Comparison of ENCODE assay signal across 11 cellular contexts in genomic region chrX:109911046-109911445, GRCh38.
DNase-seq lines count a peak whose midpoint lies in the region; ATAC-seq and TF ChIP-seq lines count a peak whose summit lies in the region.
"Had no signal": no experiment of that assay in that cellular context is flagged by ENCODE, and none has a peak within 500 bp of the region (broad histone marks: within the 10 kb centered on the region; RNA-seq: fewer than 3 reads in every experiment).

No MANE protein-coding gene starts in this region.

- H3K4me1 ChIP-seq in heart right ventricle (no peaks in the 10 kb centered on the region), RWPE2 (ENCODE audit: insufficient read depth, poor library complexity, severe bottlenecking) (no peaks in the 10 kb centered on the region)
- H3K4me1 ChIP-seq: stomach had no signal

- WGBS in heart right ventricle, 2 donors = 5 to 14% methylated on average over 1 of the region's 1 CpG

- ATAC-seq in heart right ventricle (no peak), Right ventricle myocardium inferior (no peak), RWPE2 (ENCODE audit: low read depth) (no peak)
- ATAC-seq: activated T-cell treated with anti-CD3 and anti-CD28 coated beads, Interleukin-2, amount 50 U/mL, for 4 hours had no signal

- H3K27ac ChIP-seq in heart right ventricle (no peak overlapping the region), RWPE2 (ENCODE audit: poor library complexity, severe bottlenecking) (no peak overlapping the region)
- H3K27ac ChIP-seq: stomach had no signal

- H3K4me3 ChIP-seq in heart right ventricle (no peak overlapping the region), RWPE2 (ENCODE audit: severe bottlenecking) (no peak overlapping the region)
- H3K4me3 ChIP-seq: stomach had no signal

- H3K27me3 ChIP-seq in heart right ventricle = peaks cover 0 to 48% (median 0%) of the 10 kb centered on the region in 7 donors
- no peaks in the 10 kb centered on the region for H3K27me3 ChIP-seq in RWPE2 (ENCODE audit: insufficient read depth, poor library complexity, severe bottlenecking)

- TF ChIP-seq CTCF in heart right ventricle (IDR thresholded peaks at IDR 0.05) (peak in 8 of 9 donors; percentile 20 to 64 (median 53)), RWPE2 (IDR thresholded peaks at IDR 0.05; ENCODE audit: poor library complexity, severe bottlenecking) (peak; percentile 62), GM20000 (IDR thresholded peaks at IDR 0.05; ENCODE audit: extremely low read depth, missing control alignments) (no peak)

- intact Hi-C loops in heart right ventricle (cut with DNase I) (loop anchor here in 6 of 10 donors (2.0 to 10.0 kb wide), 6 partner anchors 94 to 504 kb away; partner anchors contain the start of gene TMEM164 (in 1 of the 6)), Right ventricle myocardium inferior (cut with DNase I) (loop anchor here (5.0 kb wide), 1 partner anchor 236 kb away; no protein-coding TSS in a partner anchor), posterior cingulate gyrus (cut with DNase I) (loop anchor here (5.0 kb wide), 1 partner anchor 236 kb away; no protein-coding TSS in a partner anchor)

- H3K36me3 ChIP-seq in heart right ventricle (no peaks in the 10 kb centered on the region), RWPE2 (ENCODE audit: low read depth) (no peaks in the 10 kb centered on the region)
- H3K36me3 ChIP-seq: stomach had no signal

- no peaks in the 10 kb centered on the region for H3K9me3 ChIP-seq in heart right ventricle
- H3K9me3 ChIP-seq in RWPE2 (ENCODE audit: severe bottlenecking) = no peaks in the 10 kb centered on the region
- H3K9me3 ChIP-seq: stomach had no signal

- no peak for DNase-seq in heart right ventricle
- no peak for DNase-seq in Right ventricle myocardium inferior (ENCODE audit: missing footprints)
- DNase-seq in RWPE2 (ENCODE audit: low spot score) = no peak
- DNase-seq in foreskin melanocyte = peak; percentile 9
- DNase-seq in posterior cingulate gyrus = no peak
- DNase-seq in hepatic stellate cell (ENCODE audit: low spot score) = no peak
- no peak for DNase-seq in activated naive CD4-positive, alpha-beta T cell (lab: John Stamatoyannopoulos, UW)
- no peak for DNase-seq in GM20000 (ENCODE audit: low spot score)
- DNase-seq: activated T-cell treated with anti-CD3 and anti-CD28 coated beads, Interleukin-2, amount 50 U/mL, for 4 hours; SHP77 treated with DMSO at 0.1 percent for 48 hours; stomach had no signal
